ENCODE assay signal across 20 cellular contexts in the genomic region with DNA sequence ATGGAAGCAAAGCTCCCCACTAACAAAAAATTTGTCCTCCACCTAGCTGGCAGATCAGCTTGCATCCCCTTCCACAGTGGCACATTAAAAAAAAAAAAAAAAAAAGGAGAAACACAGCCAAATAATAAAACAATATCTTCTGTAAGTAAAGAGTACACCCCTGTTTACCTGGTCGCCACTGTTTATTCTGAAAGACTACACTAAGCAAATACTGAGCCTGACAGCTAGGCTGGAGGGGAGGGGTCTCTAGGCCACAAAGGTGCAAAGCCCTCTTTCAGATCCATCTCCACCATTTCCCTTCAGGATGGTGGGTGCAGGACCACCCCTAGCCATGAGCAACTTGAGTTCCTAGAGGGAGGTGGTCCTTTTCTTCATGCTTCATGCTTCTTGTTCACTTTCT. TPM values are rescaled to one million over a fixed set of nuclear protein-coding genes. Genes with fewer than 3 reads are reported as not detected.
DNase-seq lines count a peak whose midpoint lies in the region; ATAC-seq and TF ChIP-seq lines count a peak whose summit lies in the region.
"Had no signal": no experiment of that assay in that cellular context is flagged by ENCODE, and none has a peak within 500 bp of the region (broad histone marks: within the 10 kb centered on the region; RNA-seq: fewer than 3 reads in every experiment).

No MANE protein-coding gene starts in this region.

- no peak overlapping the region for H3K9ac ChIP-seq in neural progenitor cell

- WGBS in body of pancreas, 2 donors, result 13 to 29% methylated on average over 1 of the region's 1 CpG

- H3K79me2 ChIP-seq in neural progenitor cell (ENCODE audit: low read depth), result no peaks in the 10 kb centered on the region

- H3K27me3 ChIP-seq in body of pancreas (no peaks in the 10 kb centered on the region), neural progenitor cell (no peaks in the 10 kb centered on the region)
- H3K27me3 ChIP-seq: heart left ventricle had no signal

- H3K4me2 ChIP-seq in neural progenitor cell, result no peak overlapping the region

- H3K4me1 ChIP-seq in body of pancreas, result no peaks in the 10 kb centered on the region
- H3K4me1 ChIP-seq in neural progenitor cell, result peaks cover 26% of the 10 kb centered on the region
- H3K4me1 ChIP-seq: HAP-1 had no signal

- no peak overlapping the region for H2AFZ ChIP-seq in neural progenitor cell (replicated peaks)

- H4K20me1 ChIP-seq in neural progenitor cell (ENCODE audit: low read depth), result no peaks in the 10 kb centered on the region

- TF ChIP-seq POLR2A in body of pancreas (IDR thresholded peaks at IDR 0.05) (no peak), GM18505 (IDR thresholded peaks at IDR 0.05; ENCODE audit: borderline replicate concordance, extremely low read depth, insufficient read depth, insufficient read length) (no peak)

- H3K4me3 Mint-ChIP-seq in neural progenitor cell, result no peak overlapping the region
- no peak overlapping the region for H3K4me3 Mint-ChIP-seq in stimulated activated effector memory CD8-positive, alpha-beta T cell treated with anti-CD3 and anti-CD28 coated beads, Interleukin-12 subunit alpha, Interleukin-12 subunit beta, amount 100 ng/mL, for 72 hours
- H3K4me3 Mint-ChIP-seq: activated naive CD4-positive, alpha-beta T cell treated with anti-CD3 and anti-CD28 coated beads for 36 hours; CD4-positive, alpha-beta T cell; IgD-negative memory B cell; natural killer cell treated with Interleukin-12 subunit alpha and Interleukin-12 subunit beta and Interleukin-15 and Interleukin-18, amount 100 ng/mL, for 72 hours had no signal

- H3K9me3 ChIP-seq in body of pancreas, result no peaks in the 10 kb centered on the region
- H3K9me3 ChIP-seq in neural progenitor cell (ENCODE audit: low read depth), result no peaks in the 10 kb centered on the region
- H3K9me3 ChIP-seq: HAP-1, heart left ventricle, thoracic aorta had no signal

- H3K4me1 Mint-ChIP-seq in neural progenitor cell, result peaks cover 30% of the 10 kb centered on the region
- H3K4me1 Mint-ChIP-seq in stimulated activated effector memory CD8-positive, alpha-beta T cell treated with anti-CD3 and anti-CD28 coated beads, Interleukin-12 subunit alpha, Interleukin-12 subunit beta, amount 100 ng/mL, for 72 hours, result no peaks in the 10 kb centered on the region

- H3K36me3 Mint-ChIP-seq in neural progenitor cell, result peaks cover 33% of the 10 kb centered on the region
- H3K36me3 Mint-ChIP-seq in stimulated activated effector memory CD8-positive, alpha-beta T cell treated with anti-CD3 and anti-CD28 coated beads, Interleukin-12 subunit alpha, Interleukin-12 subunit beta, amount 100 ng/mL, for 72 hours, result peaks cover 23% of the 10 kb centered on the region
- H3K36me3 Mint-ChIP-seq: natural killer cell treated with Interleukin-12 subunit alpha and Interleukin-12 subunit beta and Interleukin-15 and Interleukin-18, amount 100 ng/mL, for 72 hours had no signal

- intact Hi-C loops in body of pancreas (cut with DNase I), result loop anchor here (5.0 kb wide), 1 partner anchor 41 kb away; no protein-coding TSS in a partner anchor

- H3K9me3 Mint-ChIP-seq in neural progenitor cell, result no peaks in the 10 kb centered on the region
- H3K9me3 Mint-ChIP-seq in stimulated activated effector memory CD8-positive, alpha-beta T cell treated with anti-CD3 and anti-CD28 coated beads, Interleukin-12 subunit alpha, Interleukin-12 subunit beta, amount 100 ng/mL, for 72 hours, result no peaks in the 10 kb centered on the region
- H3K9me3 Mint-ChIP-seq: activated naive CD4-positive, alpha-beta T cell treated with anti-CD3 and anti-CD28 coated beads for 36 hours; CD4-positive, alpha-beta T cell; IgD-negative memory B cell; natural killer cell treated with Interleukin-12 subunit alpha and Interleukin-12 subunit beta and Interleukin-15 and Interleukin-18, amount 100 ng/mL, for 72 hours had no signal

- peak; percentile 39 for ATAC-seq in body of pancreas
- no peak for ATAC-seq in stimulated activated effector memory CD8-positive, alpha-beta T cell treated with anti-CD3 and anti-CD28 coated beads, Interleukin-12 subunit alpha, Interleukin-12 subunit beta, amount 100 ng/mL, for 72 hours
- ATAC-seq in GM18858 (IDR thresholded peaks at IDR 0.05; ENCODE audit: unreplicated experiment), result no peak
- no peak for ATAC-seq in GM18505 (IDR thresholded peaks at IDR 0.05; ENCODE audit: unreplicated experiment)
- ATAC-seq: heart left ventricle; natural killer cell treated with Interleukin-12 subunit alpha and Interleukin-12 subunit beta and Interleukin-15 and Interleukin-18, amount 100 ng/mL, for 72 hours had no signal

- H3K27ac ChIP-seq in body of pancreas (no peak overlapping the region), neural progenitor cell (no peak overlapping the region)
- H3K27ac ChIP-seq: heart left ventricle, thoracic aorta had no signal

- H3K36me3 ChIP-seq in body of pancreas (replicated peaks in 1 of 2; ENCODE audit: insufficient read depth in 1 of 2, low read depth in 2 of 2), result no peaks in the 10 kb centered on the region
- no peaks in the 10 kb centered on the region for H3K36me3 ChIP-seq in neural progenitor cell
- H3K36me3 ChIP-seq: thoracic aorta had no signal

- H3K27ac Mint-ChIP-seq in neural progenitor cell, result peak overlapping the region; percentile 35
- H3K27ac Mint-ChIP-seq in stimulated activated effector memory CD8-positive, alpha-beta T cell treated with anti-CD3 and anti-CD28 coated beads, Interleukin-12 subunit alpha, Interleukin-12 subunit beta, amount 100 ng/mL, for 72 hours, result no peak overlapping the region
- H3K27ac Mint-ChIP-seq: activated naive CD4-positive, alpha-beta T cell treated with anti-CD3 and anti-CD28 coated beads for 36 hours; CD4-positive, alpha-beta T cell had no signal

- H3K4me3 ChIP-seq in body of pancreas (no peak overlapping the region), neural progenitor cell (no peak overlapping the region)
- H3K4me3 ChIP-seq: HAP-1, heart left ventricle, thoracic aorta had no signal

- no peak for TF ChIP-seq CTCF in body of pancreas (IDR thresholded peaks at IDR 0.05)
- no peak for TF ChIP-seq CTCF in neural progenitor cell (IDR thresholded peaks at IDR 0.05)

- H3K27me3 Mint-ChIP-seq in neural progenitor cell (ENCODE audit: insufficient read depth, low read depth), result peaks cover 5% of the 10 kb centered on the region
- H3K27me3 Mint-ChIP-seq: CD4-positive, alpha-beta T cell; IgD-negative memory B cell; natural killer cell treated with Interleukin-12 subunit alpha and Interleukin-12 subunit beta and Interleukin-15 and Interleukin-18, amount 100 ng/mL, for 72 hours had no signal

- DNase-seq in NCI-H2107 treated with DMSO at 0.1 percent for 48 hours (lab: John Stamatoyannopoulos, UW; ENCODE audit: unreplicated experiment), result peak; percentile 86
- DNase-seq in NCI-H2107 (lab: John Stamatoyannopoulos, UW), result no peak
- DNase-seq in NCI-H2029 (lab: John Stamatoyannopoulos, UW), result peak; percentile 62
- no peak for DNase-seq in body of pancreas
- no peak for DNase-seq in neural progenitor cell (ENCODE audit: low spot score)
- no peak for DNase-seq in stimulated activated effector memory CD8-positive, alpha-beta T cell treated with anti-CD3 and anti-CD28 coated beads, Interleukin-12 subunit alpha, Interleukin-12 subunit beta, amount 100 ng/mL, for 72 hours (ENCODE audit: low spot score in 2 of 2)
- DNase-seq: activated CD4-positive, alpha-beta T cell treated with anti-CD3 and anti-CD28 coated beads, Interleukin-2, amount 50 U/mL, for 4 hours; activated naive CD4-positive, alpha-beta T cell treated with anti-CD3 and anti-CD28 coated beads for 36 hours; activated T-cell treated with anti-CD3 and anti-CD28 coated beads, Interleukin-2, amount 50 U/mL, for 1 hour; aorta; CD4-positive, alpha-beta T cell; cerebellar nuclear complex; effector CD8-positive, alpha-beta T cell; heart left ventricle had no signal

- H3F3A ChIP-seq in neural progenitor cell (ENCODE audit: low read depth), result peaks cover 28% of the 10 kb centered on the region

RNA-seq across cellular contexts. Expression of gene SLC45A3, which starts 22.8 kb away (rescaled TPM):
- total RNA-seq in body of pancreas (1 to 10 TPM; 1.3 to 1.6 TPM), neural progenitor cell (ENCODE audit: low replicate concordance) (5.1 and 8.9 TPM in 2 replicates)

RNA-seq across cellular contexts. Expression of gene NUCKS1, which starts 46.9 kb away (rescaled TPM):
- 10 to 100 TPM; 37.6 to 39.2 TPM for total RNA-seq in body of pancreas
- 449 and 700 TPM in 2 replicates for total RNA-seq in neural progenitor cell (ENCODE audit: low replicate concordance)

Comparison
In these comparisons a context has a peak if more than half of its experiments do, and no peak if none do; other contexts are left out.
1. DNase-seq: peak in NCI-H2107 treated with DMSO at 0.1 percent for 48 hours (single experiment) and NCI-H2029 (single experiment); none in NCI-H2107 (single experiment), body of pancreas (0 of 4), neural progenitor cell (single experiment) and stimulated activated effector memory CD8-positive, alpha-beta T cell treated with anti-CD3 and anti-CD28 coated beads, Interleukin-12 subunit alpha, Interleukin-12 subunit beta, amount 100 ng/mL, for 72 hours (0 of 2).
2. RNA of gene NUCKS1, which starts 46.9 kb away (total RNA-seq): 449 to 700 TPM in neural progenitor cell; 37.6 to 39.2 TPM in body of pancreas; every median in the first group is over 10 times any median in the second.